12 cellular contexts compared by ENCODE assay signal in genomic region chr6:112640895-112641294, GRCh38.
DNase-seq lines count a peak whose midpoint lies in the region; ATAC-seq, FAIRE-seq and TF ChIP-seq lines count a peak whose summit lies in the region.
"Had no signal": no experiment of that assay in that cellular context is flagged by ENCODE, and none has a peak within 500 bp of the region (broad histone marks: within the 10 kb centered on the region; RNA-seq: fewer than 3 reads in every experiment).

No MANE protein-coding gene starts in this region.

- H3K27ac ChIP-seq in A673 (ENCODE audit: low read depth, low read length, poor library complexity, severe bottlenecking) (peak overlapping the region; percentile 41), kidney (ENCODE audit: low read depth in 2 of 2, low read length in 2 of 2) (no peak overlapping the region)
- H3K27ac ChIP-seq: gastrocnemius medialis, tibial nerve had no signal

- no peaks in the 10 kb centered on the region for H3K9me3 ChIP-seq in A673 (ENCODE audit: low read depth, low read length, poor library complexity, severe bottlenecking)
- no peaks in the 10 kb centered on the region for H3K9me3 ChIP-seq in adipocyte (ENCODE audit: control insufficient read depth, low read length)
- H3K9me3 ChIP-seq in kidney (ENCODE audit: control insufficient read depth in 1 of 2, low read length in 2 of 2) = no peaks in the 10 kb centered on the region
- H3K9me3 ChIP-seq: gastrocnemius medialis, tibial nerve had no signal

- POLR2A ChIA-PET in A673 (lab: Charles Lee; ENCODE audit: low non-redundant PET) = no interaction called here

- H3K4me3 ChIP-seq in A673 (ENCODE audit: low read depth, low read length, poor library complexity, severe bottlenecking) = no peak overlapping the region
- H3K4me3 ChIP-seq in adipocyte (ENCODE audit: low read length) = peak overlapping the region; percentile 74
- H3K4me3 ChIP-seq in kidney (ENCODE audit: low read length in 2 of 2) = no peak overlapping the region
- H3K4me3 ChIP-seq: gastrocnemius medialis, tibial nerve had no signal

- H3K4me1 ChIP-seq in A673 (ENCODE audit: insufficient read depth, low read length, poor library complexity, severe bottlenecking) (peaks cover 5% of the 10 kb centered on the region), adipocyte (ENCODE audit: control insufficient read depth, insufficient read depth, low read length) (peaks cover 18% of the 10 kb centered on the region), kidney (ENCODE audit: control insufficient read depth in 1 of 2, insufficient read depth in 1 of 2, low read depth in 1 of 2, low read length in 2 of 2) (no peaks in the 10 kb centered on the region)
- H3K4me1 ChIP-seq: gastrocnemius medialis, tibial nerve had no signal

- H3K27me3 ChIP-seq in A673 (replicated peaks; ENCODE audit: insufficient read depth, low read depth, low read length, poor library complexity) (no peaks in the 10 kb centered on the region), adipocyte (replicated peaks; ENCODE audit: control insufficient read depth, insufficient read depth, low read length) (no peaks in the 10 kb centered on the region)
- H3K27me3 ChIP-seq: gastrocnemius medialis, tibial nerve had no signal

- ATAC-seq in GM21576 (IDR thresholded peaks at IDR 0.05; ENCODE audit: unreplicated experiment) (no peak), HG03025 (IDR thresholded peaks at IDR 0.05; ENCODE audit: low FRiP score, unreplicated experiment) (no peak)
- ATAC-seq: gastrocnemius medialis, left colon had no signal

- intact Hi-C loops in A673 (cut with micrococcal nuclease; ENCODE audit: unreplicated experiment) = no loop called here
- intact Hi-C loops in kidney (cut with DNase I) = no loop called here

- CTCF ChIA-PET in A673 (lab: Charles Lee) = no interaction called here

- no peak for FAIRE-seq in kidney (lab: Jason Lieb, UNC)

- no peaks in the 10 kb centered on the region for H3K36me3 ChIP-seq in A673 (ENCODE audit: insufficient read depth, low read length, poor library complexity, severe bottlenecking)
- no peaks in the 10 kb centered on the region for H3K36me3 ChIP-seq in adipocyte (ENCODE audit: control insufficient read depth, insufficient read depth, low read length, severe bottlenecking)
- no peaks in the 10 kb centered on the region for H3K36me3 ChIP-seq in kidney (ENCODE audit: control insufficient read depth in 1 of 2, insufficient read depth in 2 of 2, low read length in 2 of 2)
- H3K36me3 ChIP-seq: gastrocnemius medialis, tibial nerve had no signal

- no peak for TF ChIP-seq CTCF in A673 (conservative IDR thresholded peaks at IDR 0.05; ENCODE audit: low read depth, low read length)
- no peak for TF ChIP-seq CTCF in kidney (IDR thresholded peaks at IDR 0.05; ENCODE audit: borderline replicate concordance, extremely low read depth, insufficient read depth)

- H3K9ac ChIP-seq in adipocyte (ENCODE audit: low read length) = peak overlapping the region; percentile 6
- H3K9ac ChIP-seq in kidney (ENCODE audit: low read length in 2 of 2) = no peak overlapping the region

- no TSS peak for BruUV-seq in A673 (replicated peaks; lab: Mats Ljungman, UMichigan)

- DNase-seq in A673 (ENCODE audit: low spot score) (peak; percentile 45), HPDE6-E6E7 (ENCODE audit: extremely low spot score) (peak; percentile 9), adipocyte (ENCODE audit: low read depth) (peak; percentile 42), iris pigment epithelial cell (ENCODE audit: low read depth) (peak; percentile 88), kidney (no peak)
- no peak for DNase-seq in activated naive CD4-positive, alpha-beta T cell treated with Interleukin-2 at 50 U/mL for 16 hours
- DNase-seq: gastrocnemius medialis, left colon, NCI-H1417 had no signal

Comparison
In these comparisons a context has a peak if more than half of its experiments do, and no peak if none do; other contexts are left out.
1. DNase-seq: peak in A673 (single experiment), HPDE6-E6E7 (single experiment), adipocyte (single experiment) and iris pigment epithelial cell (single experiment); none in kidney (single experiment) and activated naive CD4-positive, alpha-beta T cell treated with Interleukin-2 at 50 U/mL for 16 hours (single experiment).